ENCODE assay signal across 7 cellular contexts in genomic region chr1:227210604-227211003, GRCh38.
"Had no signal": no experiment of that assay in that cellular context is flagged by ENCODE, and none has a peak within 500 bp of the region (broad histone marks: within the 10 kb centered on the region; RNA-seq: fewer than 3 reads in every experiment).

No MANE protein-coding gene starts in this region.

- DNase-seq: IMR-90, KBM-7 had no signal

- H3K27ac Mint-ChIP-seq: IgD-negative memory B cell had no signal

- ATAC-seq: HepG2, K562 had no signal

- H3K4me1 Mint-ChIP-seq: IgD-negative memory B cell had no signal

- H3K4me3 ChIP-seq: K562 had no signal

- H3K27ac ChIP-seq: HL-60 had no signal

- H3K4me3 Mint-ChIP-seq: IgD-negative memory B cell had no signal

- H3K36me3 Mint-ChIP-seq: IgD-negative memory B cell had no signal

- H3K9me3 Mint-ChIP-seq: IgD-negative memory B cell had no signal

- FAIRE-seq: HepG2, HTR-8/SVneo, K562 had no signal

- H3K27me3 Mint-ChIP-seq: IgD-negative memory B cell had no signal
